Comparison of ENCODE assay signal across 18 cellular contexts in genomic region chr19:10850631-10851030, GRCh38. TPM values are rescaled to one million over a fixed set of nuclear protein-coding genes. Genes with fewer than 3 reads are reported as not detected.
DNase-seq lines count a peak whose midpoint lies in the region; ATAC-seq and TF ChIP-seq lines count a peak whose summit lies in the region.
"Had no signal": no experiment of that assay in that cellular context is flagged by ENCODE, and none has a peak within 500 bp of the region (broad histone marks: within the 10 kb centered on the region; RNA-seq: fewer than 3 reads in every experiment).

No MANE protein-coding gene starts in this region.

- H3K27ac ChIP-seq in CD4-positive, alpha-beta T cell (ENCODE audit: low read depth, low read length): no peak overlapping the region
- H3K27ac ChIP-seq: A549 had no signal

- no peaks in the 10 kb centered on the region for H3K27me3 Mint-ChIP-seq in stimulated activated naive CD8-positive, alpha-beta T cell treated with anti-CD3 and anti-CD28 coated beads, Interleukin-15, amount 100 ng/mL, for 72 hours
- H3K27me3 Mint-ChIP-seq in WTC11 (ENCODE audit: low read depth): peaks cover 34% of the 10 kb centered on the region
- no peaks in the 10 kb centered on the region for H3K27me3 Mint-ChIP-seq in nephron (ENCODE audit: low read depth)
- peaks cover 4% of the 10 kb centered on the region for H3K27me3 Mint-ChIP-seq in CD4-positive, alpha-beta T cell

- peaks cover 8% of the 10 kb centered on the region for H3K9me3 ChIP-seq in CD4-positive, alpha-beta T cell (ENCODE audit: control insufficient read depth, low read length)
- H3K9me3 ChIP-seq: A549, BE2C, Caco-2 had no signal

- H3K9me3 Mint-ChIP-seq in stimulated activated naive CD8-positive, alpha-beta T cell treated with anti-CD3 and anti-CD28 coated beads, Interleukin-15, amount 100 ng/mL, for 72 hours: peaks cover 7 to 9% of the 10 kb centered on the region in 2 donors
- H3K9me3 Mint-ChIP-seq in WTC11: peaks cover 10% of the 10 kb centered on the region
- peaks cover 8% of the 10 kb centered on the region for H3K9me3 Mint-ChIP-seq in nephron
- H3K9me3 Mint-ChIP-seq in CD4-positive, alpha-beta T cell: peaks cover 5% of the 10 kb centered on the region

- H3K36me3 Mint-ChIP-seq in WTC11: no peaks in the 10 kb centered on the region
- no peaks in the 10 kb centered on the region for H3K36me3 Mint-ChIP-seq in nephron (ENCODE audit: low read depth)
- peaks cover 4% of the 10 kb centered on the region for H3K36me3 Mint-ChIP-seq in CD4-positive, alpha-beta T cell (ENCODE audit: low read depth)

- H3K27me3 ChIP-seq in CD4-positive, alpha-beta T cell (ENCODE audit: control insufficient read depth, insufficient read depth, low read length): no peaks in the 10 kb centered on the region
- H3K27me3 ChIP-seq: BE2C; BLaER1 treated with 17β-estradiol and CSF1 and Interleukin-3, amounts not matched to agents 10 nM and 100 nM had no signal

- CTCF ChIA-PET in WTC11 (lab: Charles Lee): interaction anchor here (0.6 to 2.5 kb wide), 6 partner anchors 11 to 25 kb away, joined by 3 to 11 read pairs (median 6); no protein-coding TSS in a partner anchor
- CTCF ChIA-PET in CD4-positive, alpha-beta T cell (lab: Charles Lee): interaction anchor here (2.0 kb wide), 1 partner anchor 14 kb away, joined by 9 read pairs; no protein-coding TSS in a partner anchor

- no peak for ATAC-seq in stimulated activated naive CD8-positive, alpha-beta T cell treated with anti-CD3 and anti-CD28 coated beads, Interleukin-15, amount 100 ng/mL, for 72 hours
- no peak for ATAC-seq in stimulated activated naive CD8-positive, alpha-beta T cell treated with anti-CD3 and anti-CD28 coated beads, Interleukin-15, Interleukin-2, amounts not matched to agents 100 U/mL and 50 U/mL, for 24 hours
- ATAC-seq in WTC11 (no peak), GM21528 (IDR thresholded peaks at IDR 0.05; ENCODE audit: low FRiP score, unreplicated experiment) (no peak)
- no peak for ATAC-seq in CD4-positive, alpha-beta T cell (ENCODE audit: poor library complexity)
- ATAC-seq: A549; CD8-positive, alpha-beta T cell; GM23338 had no signal

- H3K4me3 Mint-ChIP-seq in stimulated activated naive CD8-positive, alpha-beta T cell treated with anti-CD3 and anti-CD28 coated beads, Interleukin-15, amount 100 ng/mL, for 72 hours: no peak overlapping the region
- no peak overlapping the region for H3K4me3 Mint-ChIP-seq in WTC11
- peak overlapping the region in 2 of 3 experiments; percentile 46 to 47 for H3K4me3 Mint-ChIP-seq in nephron
- H3K4me3 Mint-ChIP-seq in CD4-positive, alpha-beta T cell: no peak overlapping the region
- H3K4me3 Mint-ChIP-seq: CD8-positive, alpha-beta T cell; GM23338 had no signal

- DNase-seq in stimulated activated naive CD8-positive, alpha-beta T cell treated with anti-CD3 and anti-CD28 coated beads, Interleukin-15, amount 100 ng/mL, for 72 hours: no peak
- DNase-seq in stimulated activated naive CD8-positive, alpha-beta T cell treated with anti-CD3 and anti-CD28 coated beads, Interleukin-15, Interleukin-2, amounts not matched to agents 100 U/mL and 50 U/mL, for 24 hours: no peak
- no peak for DNase-seq in WTC11 (ENCODE audit: low spot score)
- no peak for DNase-seq in stimulated activated CD4-positive, alpha-beta T cell treated with anti-CD3 and anti-CD28 coated beads, Interleukin-4, amount 100 ng/mL, for 4 hours
- no peak for DNase-seq in CD4-positive, alpha-beta T cell
- DNase-seq: 8988T; ACHN; AML-193; BE2C; Caco-2; CD8-positive, alpha-beta T cell; DMS153; DND-41 had no signal

- H3K4me1 Mint-ChIP-seq in stimulated activated naive CD8-positive, alpha-beta T cell treated with anti-CD3 and anti-CD28 coated beads, Interleukin-15, amount 100 ng/mL, for 72 hours: peaks cover 20% of the 10 kb centered on the region
- H3K4me1 Mint-ChIP-seq in WTC11 (no peaks in the 10 kb centered on the region), nephron (peaks cover 5% of the 10 kb centered on the region)
- H3K4me1 Mint-ChIP-seq in CD4-positive, alpha-beta T cell (ENCODE audit: low read depth): no peaks in the 10 kb centered on the region
- H3K4me1 Mint-ChIP-seq: GM23338 had no signal

- intact Hi-C loops in CD4-positive, alpha-beta T cell (cut with DNase I, micrococcal nuclease): no loop called here

- no peak for TF ChIP-seq CTCF in WTC11 (IDR thresholded peaks at IDR 0.05)
- TF ChIP-seq CTCF in nephron (IDR thresholded peaks at IDR 0.05; ENCODE audit: unreplicated experiment in 3 of 3): no peak
- TF ChIP-seq CTCF in CD4-positive, alpha-beta T cell (IDR thresholded peaks at IDR 0.05): no peak

- H3K27ac Mint-ChIP-seq in stimulated activated naive CD8-positive, alpha-beta T cell treated with anti-CD3 and anti-CD28 coated beads, Interleukin-15, amount 100 ng/mL, for 72 hours: peak overlapping the region; percentile 40 to 96
- H3K27ac Mint-ChIP-seq in WTC11: no peak overlapping the region
- peak overlapping the region in 1 of 3 experiments; percentile 35 for H3K27ac Mint-ChIP-seq in nephron
- H3K27ac Mint-ChIP-seq in CD4-positive, alpha-beta T cell: no peak overlapping the region
- H3K27ac Mint-ChIP-seq: CD8-positive, alpha-beta T cell; GM23338 had no signal

- POLR2A ChIA-PET in WTC11 (lab: Charles Lee): no interaction called here
- POLR2A ChIA-PET in CD4-positive, alpha-beta T cell (lab: Charles Lee): no interaction called here

TF ChIP-seq in WTC11, 78 proteins besides CTCF, POLR2A, EP300 and RAD21:
- TF ChIP-seq NFATC4 (CRISPR knock-in tag; IDR thresholded peaks at IDR 0.05) (no peak), GTF2I (CRISPR knock-in tag; conservative IDR thresholded peaks at IDR 0.05) (peak; percentile 48; the same call in 1 of the 2 replicates)

RNA-seq across cellular contexts. Expression of gene C19orf38, which starts 2.4 kb away (rescaled TPM):
- total RNA-seq in WTC11 (2021): 0.23 TPM in 1 of 3 replicates, not detected in the others
- 1 to 10 TPM; 1.8 to 2.1 TPM for total RNA-seq in CD4-positive, alpha-beta T cell
- total RNA-seq: CD8-positive, alpha-beta T cell; GM23338 had no signal

RNA-seq across cellular contexts. Expression of gene TMED1, which starts 14.6 kb away (rescaled TPM):
- total RNA-seq in WTC11 (2021): 28.5 to 40.9 TPM (median 40.6 TPM) in 3 replicates
- total RNA-seq in CD4-positive, alpha-beta T cell: 1 to 10 TPM; 6.7 to 7.0 TPM

RNA-seq across cellular contexts. Expression of gene CARM1, which starts 20.7 kb away (rescaled TPM):
- total RNA-seq in WTC11 (2021): 125 to 126 TPM (median 126 TPM) in 3 replicates
- 10 to 100 TPM; 17.5 to 18.0 TPM for total RNA-seq in CD4-positive, alpha-beta T cell

Comparison
In these comparisons a context has a peak if more than half of its experiments do, and no peak if none do; other contexts are left out.
1. H3K27ac Mint-ChIP-seq: peak in stimulated activated naive CD8-positive, alpha-beta T cell treated with anti-CD3 and anti-CD28 coated beads, Interleukin-15, amount 100 ng/mL, for 72 hours (2 of 2); none in WTC11 (single experiment) and CD4-positive, alpha-beta T cell (single experiment).
2. H3K4me3 Mint-ChIP-seq: peak in nephron (2 of 3); none in stimulated activated naive CD8-positive, alpha-beta T cell treated with anti-CD3 and anti-CD28 coated beads, Interleukin-15, amount 100 ng/mL, for 72 hours (0 of 2), WTC11 (single experiment) and CD4-positive, alpha-beta T cell (single experiment).